In genomic region chr6:23547851-23548250, GRCh38 we compare ENCODE assay signal across 14 cellular contexts.
A peak's percentile ranks its signal among the peaks of the same experiment; 100 is the strongest.
DNase-seq lines count a peak whose midpoint lies in the region; TF ChIP-seq lines count a peak whose summit lies in the region.
"Had no signal": no experiment of that assay in that cellular context is flagged by ENCODE, and none has a peak within 500 bp of the region (broad histone marks: within the 10 kb centered on the region; RNA-seq: fewer than 3 reads in every experiment).

No MANE protein-coding gene starts in this region.

- no CpG with 5 or more reads among the region's 1 CpG for WGBS in mesendoderm (ENCODE audit: extremely low coverage, insufficient coverage, low lambda C conversion rate)
- 0 to 80% methylated on average over 1 of the region's 1 CpG for WGBS in sigmoid colon, 2 donors

- H3K36me3 ChIP-seq in mesendoderm (ENCODE audit: control insufficient read depth, insufficient read depth, low read length): no peaks in the 10 kb centered on the region
- no peaks in the 10 kb centered on the region for H3K36me3 ChIP-seq in sigmoid colon
- H3K36me3 ChIP-seq: colonic mucosa, stomach had no signal

- H2BK120ac ChIP-seq in mesendoderm (ENCODE audit: low read depth, low read length): no peak overlapping the region

- no peak overlapping the region for H3K4me2 ChIP-seq in mesendoderm (ENCODE audit: low read length)

- H3K23ac ChIP-seq in mesendoderm (ENCODE audit: low read length): no peak overlapping the region

- H3K56ac ChIP-seq in mesendoderm (ENCODE audit: low read length): no peak overlapping the region

- H3K18ac ChIP-seq in mesendoderm (ENCODE audit: low read length): no peak overlapping the region

- H3K9ac ChIP-seq in mesendoderm (ENCODE audit: low read length): no peak overlapping the region

- H4K5ac ChIP-seq in mesendoderm (ENCODE audit: low read length): no peak overlapping the region

- no peaks in the 10 kb centered on the region for H3K4me1 ChIP-seq in mesendoderm (ENCODE audit: control insufficient read depth, low read depth, low read length)
- no peaks in the 10 kb centered on the region for H3K4me1 ChIP-seq in sigmoid colon
- H3K4me1 ChIP-seq: colonic mucosa, stomach had no signal

- H2BK5ac ChIP-seq in mesendoderm (ENCODE audit: low read length): no peak overlapping the region

- H3K4me1 Mint-ChIP-seq in chondrocyte (ENCODE audit: low read depth): no peaks in the 10 kb centered on the region
- H3K4me1 Mint-ChIP-seq: CD8-positive, alpha-beta memory T cell; memory B cell had no signal

- H3K4me3 ChIP-seq in mesendoderm (ENCODE audit: low read length) (no peak overlapping the region), sigmoid colon (no peak overlapping the region)
- H3K4me3 ChIP-seq: colonic mucosa, stomach had no signal

- H3K27ac Mint-ChIP-seq in chondrocyte (ENCODE audit: unreplicated experiment): no peak overlapping the region
- H3K27ac Mint-ChIP-seq: activated naive CD8-positive, alpha-beta T cell; CD8-positive, alpha-beta memory T cell; memory B cell had no signal

- H2BK15ac ChIP-seq in mesendoderm (replicated peaks; ENCODE audit: low read depth): no peak overlapping the region

- no peaks in the 10 kb centered on the region for H3K27me3 Mint-ChIP-seq in chondrocyte (ENCODE audit: low read depth)
- H3K27me3 Mint-ChIP-seq: activated naive CD8-positive, alpha-beta T cell; CD8-positive, alpha-beta memory T cell; memory B cell had no signal

- H3K79me1 ChIP-seq in mesendoderm (ENCODE audit: low read length): no peaks in the 10 kb centered on the region

- no peak overlapping the region for H2AK5ac ChIP-seq in mesendoderm (ENCODE audit: low read length)

- DNase-seq in DMS 273 treated with DMSO at 0.1 percent for 48 hours (lab: John Stamatoyannopoulos, UW) (peak; percentile 6), NCI-H1092 (lab: John Stamatoyannopoulos, UW) (peak; percentile 6), chondrocyte (ENCODE audit: low spot score) (no peak), mesendoderm (peak; percentile 48), NCI-H1436 (lab: John Stamatoyannopoulos, UW) (no peak), HPDE6-E6E7 (ENCODE audit: extremely low spot score) (no peak), sigmoid colon (no peak), posterior vena cava (ENCODE audit: low spot score) (no peak)
- DNase-seq: CD8-positive, alpha-beta memory T cell; colonic mucosa; GOT3; stomach had no signal

- no peak overlapping the region for H3K4me3 Mint-ChIP-seq in chondrocyte (ENCODE audit: unreplicated experiment)
- H3K4me3 Mint-ChIP-seq: activated naive CD8-positive, alpha-beta T cell; CD8-positive, alpha-beta memory T cell; memory B cell had no signal

- H3K79me2 ChIP-seq in mesendoderm (ENCODE audit: control insufficient read depth, insufficient read depth, low read length): no peaks in the 10 kb centered on the region

- H3K36me3 Mint-ChIP-seq in chondrocyte (ENCODE audit: low read depth): no peaks in the 10 kb centered on the region
- H3K36me3 Mint-ChIP-seq: activated naive CD8-positive, alpha-beta T cell; CD8-positive, alpha-beta memory T cell; memory B cell had no signal

- intact Hi-C loops in sigmoid colon (cut with DNase I) (no loop called here), posterior vena cava (cut with DNase I) (no loop called here)

- peak; percentile 43 for TF ChIP-seq CTCF in chondrocyte (IDR thresholded peaks at IDR 0.05)
- TF ChIP-seq CTCF in sigmoid colon (IDR thresholded peaks at IDR 0.05): no peak

- TF ChIP-seq EP300 in sigmoid colon (IDR thresholded peaks at IDR 0.05): no peak

- no peak for TF ChIP-seq POLR2A in sigmoid colon (IDR thresholded peaks at IDR 0.05)

- H3K9me3 ChIP-seq in sigmoid colon: no peaks in the 10 kb centered on the region
- H3K9me3 ChIP-seq: colonic mucosa, stomach had no signal

- no peaks in the 10 kb centered on the region for H3K9me3 Mint-ChIP-seq in chondrocyte (ENCODE audit: low read depth)

- no peak overlapping the region for H4K8ac ChIP-seq in mesendoderm (ENCODE audit: low read depth, low read length)

- no peak overlapping the region for H3K4ac ChIP-seq in mesendoderm (ENCODE audit: low read depth, low read length)

- H3K27ac ChIP-seq in mesendoderm (ENCODE audit: low read depth, low read length) (no peak overlapping the region), sigmoid colon (no peak overlapping the region)
- H3K27ac ChIP-seq: colonic mucosa, stomach had no signal

- H3K27me3 ChIP-seq in mesendoderm (ENCODE audit: insufficient read depth, low read length, poor library complexity) (no peaks in the 10 kb centered on the region), sigmoid colon (no peaks in the 10 kb centered on the region)
- H3K27me3 ChIP-seq: colonic mucosa, stomach had no signal

Comparison
In these comparisons a context has a peak if more than half of its experiments do, and no peak if none do; other contexts are left out.
1. DNase-seq: peak in DMS 273 treated with DMSO at 0.1 percent for 48 hours (single experiment), NCI-H1092 (single experiment) and mesendoderm (single experiment); none in chondrocyte (single experiment), NCI-H1436 (single experiment), HPDE6-E6E7 (single experiment), sigmoid colon (single experiment) and posterior vena cava (single experiment).